7 cellular contexts compared by ENCODE assay signal in genomic region chr11:65719887-65720236, GRCh38. TPM values are rescaled to one million over a fixed set of nuclear protein-coding genes. Genes with fewer than 3 reads are reported as not detected.
DNase-seq lines count a peak whose midpoint lies in the region; ATAC-seq and TF ChIP-seq lines count a peak whose summit lies in the region.

No MANE protein-coding gene starts in this region.

- H3K4me3 Mint-ChIP-seq in mesothelial cell of epicardium, result peak overlapping the region; percentile 92

- peaks cover 36 to 42% of the 10 kb centered on the region in 2 donors for H3K36me3 ChIP-seq in duodenal mucosa (ENCODE audit: control insufficient read depth in 1 of 2, insufficient read depth in 2 of 2, low read length in 2 of 2)
- H3K36me3 ChIP-seq in urinary bladder (ENCODE audit: insufficient read depth), result peaks cover 10% of the 10 kb centered on the region

- 2% methylated on average over 16 of the region's 16 CpGs for WGBS in urinary bladder

- DNase-seq in SK-N-DZ (ENCODE audit: low spot score) (peak; percentile 29), mesothelial cell of epicardium (ENCODE audit: low spot score in 2 of 2, unreplicated experiment in 2 of 2) (peak in 1 of 2 experiments; percentile 45)
- DNase-seq in stimulated activated naive CD4-positive, alpha-beta T cell treated with Interleukin-2 at 50 U/mL for 16 hours (lab: John Stamatoyannopoulos, UW), result no peak

- H3K4me3 ChIP-seq in duodenal mucosa (ENCODE audit: low read depth in 1 of 2, low read length in 2 of 2) (peak overlapping the region; percentile 90 to 91), urinary bladder (ENCODE audit: low read depth, low read length) (peak overlapping the region; percentile 48)

- peaks cover 17% of the 10 kb centered on the region for H3K36me3 Mint-ChIP-seq in mesothelial cell of epicardium

- no peaks in the 10 kb centered on the region for H3K27me3 Mint-ChIP-seq in mesothelial cell of epicardium (ENCODE audit: low read depth)

- peak overlapping the region; percentile 67 to 83 for H3K9ac ChIP-seq in duodenal mucosa (ENCODE audit: low read depth in 1 of 2, low read length in 2 of 2)

- peak overlapping the region; percentile 77 for H3K27ac Mint-ChIP-seq in mesothelial cell of epicardium

- peaks cover 14 to 21% of the 10 kb centered on the region in 2 donors for H3K4me1 ChIP-seq in duodenal mucosa (ENCODE audit: control insufficient read depth in 1 of 2, insufficient read depth in 2 of 2, low read length in 2 of 2)
- H3K4me1 ChIP-seq in urinary bladder (ENCODE audit: insufficient read depth), result no peaks in the 10 kb centered on the region

- no peaks in the 10 kb centered on the region for H3K27me3 ChIP-seq in duodenal mucosa (ENCODE audit: control insufficient read depth in 1 of 2, insufficient read depth in 2 of 2, low read length in 2 of 2)

- ATAC-seq in GM19025 (IDR thresholded peaks at IDR 0.05; ENCODE audit: low read depth, unreplicated experiment), result peak; percentile 2
- peak; percentile 17 for ATAC-seq in HG03064 (IDR thresholded peaks at IDR 0.05; ENCODE audit: low read depth, unreplicated experiment)

- H3K4me1 Mint-ChIP-seq in mesothelial cell of epicardium, result peaks cover 20% of the 10 kb centered on the region

- H3K27ac ChIP-seq in duodenal mucosa (ENCODE audit: low read depth, low read length) (peak overlapping the region; percentile 73), urinary bladder (ENCODE audit: low read depth) (no peak overlapping the region)

- no peak for TF ChIP-seq CTCF in mesothelial cell of epicardium (IDR thresholded peaks at IDR 0.05; ENCODE audit: unreplicated experiment)

- H3K9me3 ChIP-seq in duodenal mucosa (ENCODE audit: control insufficient read depth in 1 of 2, low read length in 2 of 2), result no peaks in the 10 kb centered on the region

- no peaks in the 10 kb centered on the region for H3K9me3 Mint-ChIP-seq in mesothelial cell of epicardium

RNA-seq across cellular contexts. Expression of gene RNASEH2C, which starts 0.7 kb away (rescaled TPM):
- 99.5 and 113 TPM in 2 replicates for polyA plus RNA-seq in SK-N-DZ (2014; cell fraction: cytosol; rRNA removed)
- polyA plus RNA-seq in SK-N-DZ (2014; cell fraction: nucleus; rRNA removed), result 230 and 265 TPM in 2 replicates
- 41.8 to 45.0 TPM (median 42.4 TPM) in 3 replicates for total RNA-seq in mesothelial cell of epicardium
- 11.9 TPM for total RNA-seq in urinary bladder
- polyA plus RNA-seq in urinary bladder, result 102 TPM

RNA-seq across cellular contexts. Expression of gene KAT5, which starts 7.8 kb away (rescaled TPM):
- 51.7 and 63.6 TPM in 2 replicates for polyA plus RNA-seq in SK-N-DZ (2014; cell fraction: cytosol; rRNA removed)
- 57.7 and 75.3 TPM in 2 replicates for polyA plus RNA-seq in SK-N-DZ (2014; cell fraction: nucleus; rRNA removed)
- total RNA-seq in mesothelial cell of epicardium (72.0 to 77.8 TPM (median 77.1 TPM) in 3 replicates), urinary bladder (28.4 TPM)
- 95.6 TPM for polyA plus RNA-seq in urinary bladder

RNA-seq across cellular contexts. Expression of gene RELA, which starts 57.1 kb away (rescaled TPM):
- polyA plus RNA-seq in SK-N-DZ (2014; cell fraction: cytosol; rRNA removed), result 23.5 and 37.3 TPM in 2 replicates
- 61.4 and 69.4 TPM in 2 replicates for polyA plus RNA-seq in SK-N-DZ (2014; cell fraction: nucleus; rRNA removed)
- total RNA-seq in mesothelial cell of epicardium (95.6 to 98.8 TPM (median 96.8 TPM) in 3 replicates), urinary bladder (18.5 TPM)
- 80.8 TPM for polyA plus RNA-seq in urinary bladder
